In genomic region chr7:155071121-155071651, GRCh38 we compare ENCODE assay signal across 17 cellular contexts. TPM values are rescaled to one million over a fixed set of nuclear protein-coding genes. Genes with fewer than 3 reads are reported as not detected.
"Had no signal": no experiment of that assay in that cellular context is flagged by ENCODE, and none has a peak within 500 bp of the region (broad histone marks: within the 10 kb centered on the region; RNA-seq: fewer than 3 reads in every experiment).

No MANE protein-coding gene starts in this region.

- DNase-seq: activated B cell treated with CpG ODN at 0.5 μM for 24 hours; activated CD4-positive, alpha-beta T cell treated with anti-CD3 and anti-CD28 coated beads, Interleukin-2, amount 10 ng/mL, durations not matched to agents 24 days and 14 days; activated CD8-positive, alpha-beta memory T cell treated with anti-CD3 and anti-CD28 coated beads for 24 hours; aorta; SHP77 treated with DMSO at 0.1 percent for 48 hours; stimulated activated CD4-positive, alpha-beta T cell treated with anti-CD3 and anti-CD28 coated beads, Interleukin-4, amount 100 ng/mL, for 24 hours; stimulated activated CD8-positive, alpha-beta memory T cell treated with anti-CD3 and anti-CD28 coated beads, Interleukin-4, amount 100 ng/mL, for 48 hours; stimulated activated naive CD4-positive, alpha-beta T cell treated with Interleukin-2 at 50 U/mL for 16 hours; T-helper 17 cell had no signal

- H3K4me3 ChIP-seq: breast epithelium, esophagus muscularis mucosa, pancreas had no signal

- H3K36me3 ChIP-seq: breast epithelium, esophagus muscularis mucosa, pancreas had no signal

- FAIRE-seq: endometrium, pancreas had no signal

- H3K27ac ChIP-seq: breast epithelium, esophagus muscularis mucosa, pancreas had no signal

- H3K4me1 ChIP-seq: breast epithelium, pancreas had no signal

- H3K9me3 ChIP-seq: esophagus muscularis mucosa, pancreas had no signal

- ATAC-seq: T-helper 17 cell had no signal

RNA-seq across cellular contexts. Expression of gene HTR5A, which starts 1.1 kb away (rescaled TPM):
- total RNA-seq: activated B cell treated with CpG ODN at 0.5 μM for 24 hours; activated CD4-positive, alpha-beta T cell treated with anti-CD3 and anti-CD28 coated beads, Interleukin-2, amount 10 ng/mL, durations not matched to agents 24 days and 14 days; activated T-helper 1 cell treated with anti-CD3 and anti-CD28 coated beads, Interleukin-12 subunit alpha, Interleukin-12 subunit beta, Interleukin-2, Interleukin-4 antibody, amounts not matched to agents 30 ng/mL and 10 ng/mL and 1 ng/mL, durations not matched to agents 14 hours and 24 hours and 36 hours; aorta; breast epithelium; esophagus muscularis mucosa; lower leg skin; mesenteric fat pad; pancreas; skeletal muscle tissue; T-helper 17 cell had no signal
- polyA plus RNA-seq: aorta, pancreas had no signal
